Comparison of ENCODE assay signal across 20 cellular contexts in genomic region chr6:5521322-5521721, GRCh38.
"Had no signal": no experiment of that assay in that cellular context is flagged by ENCODE, and none has a peak within 500 bp of the region (broad histone marks: within the 10 kb centered on the region; RNA-seq: fewer than 3 reads in every experiment).

No MANE protein-coding gene starts in this region.

- H3K9me3 Mint-ChIP-seq: activated B cell treated with CpG ODN at 0.5 μM for 24 hours had no signal

- DNase-seq: activated B cell treated with CpG ODN at 0.5 μM for 24 hours; activated CD4-positive, alpha-beta T cell treated with anti-CD3 and anti-CD28 coated beads for 4 hours; activated CD8-positive, alpha-beta memory T cell treated with anti-CD3 and anti-CD28 coated beads for 24 hours; activated CD8-positive, alpha-beta memory T cell treated with anti-CD3 and anti-CD28 coated beads, Interleukin-2, amount 50 U/mL, for 48 hours; activated effector memory CD4-positive, alpha-beta T cell treated with anti-CD3 and anti-CD28 coated beads, Interleukin-2, amount 50 U/mL, for 16 hours; activated T-cell treated with anti-CD3 and anti-CD28 coated beads, Interleukin-2, amount 50 U/mL, for 48 hours; cerebellar nuclear complex; cortex of kidney; effector CD4-positive, alpha-beta T cell; heart left ventricle; left ventricle myocardium inferior; ovary; psoas muscle; right cardiac atrium; stimulated activated CD4-positive, alpha-beta T cell treated with anti-CD3 and anti-CD28 coated beads, Interleukin-2, amount 100 ng/mL, for 24 hours; stimulated activated naive CD4-positive, alpha-beta T cell treated with Interleukin-2 at 50 U/mL for 16 hours; thyroid gland had no signal

- H3K4me3 Mint-ChIP-seq: activated B cell treated with CpG ODN at 0.5 μM for 24 hours had no signal

- ATAC-seq: esophagus mucosa, gastroesophageal sphincter, heart left ventricle, psoas muscle, right cardiac atrium had no signal

- H3K9me3 ChIP-seq: gastroesophageal sphincter, heart left ventricle, left ventricle myocardium inferior, ovary, psoas muscle, thyroid gland had no signal

- H3K27me3 Mint-ChIP-seq: activated B cell treated with CpG ODN at 0.5 μM for 24 hours; activated naive CD8-positive, alpha-beta T cell had no signal

- H3K27ac Mint-ChIP-seq: activated B cell treated with CpG ODN at 0.5 μM for 24 hours; activated naive CD8-positive, alpha-beta T cell had no signal
